ENCODE assay signal across 8 cellular contexts in the genomic region with DNA sequence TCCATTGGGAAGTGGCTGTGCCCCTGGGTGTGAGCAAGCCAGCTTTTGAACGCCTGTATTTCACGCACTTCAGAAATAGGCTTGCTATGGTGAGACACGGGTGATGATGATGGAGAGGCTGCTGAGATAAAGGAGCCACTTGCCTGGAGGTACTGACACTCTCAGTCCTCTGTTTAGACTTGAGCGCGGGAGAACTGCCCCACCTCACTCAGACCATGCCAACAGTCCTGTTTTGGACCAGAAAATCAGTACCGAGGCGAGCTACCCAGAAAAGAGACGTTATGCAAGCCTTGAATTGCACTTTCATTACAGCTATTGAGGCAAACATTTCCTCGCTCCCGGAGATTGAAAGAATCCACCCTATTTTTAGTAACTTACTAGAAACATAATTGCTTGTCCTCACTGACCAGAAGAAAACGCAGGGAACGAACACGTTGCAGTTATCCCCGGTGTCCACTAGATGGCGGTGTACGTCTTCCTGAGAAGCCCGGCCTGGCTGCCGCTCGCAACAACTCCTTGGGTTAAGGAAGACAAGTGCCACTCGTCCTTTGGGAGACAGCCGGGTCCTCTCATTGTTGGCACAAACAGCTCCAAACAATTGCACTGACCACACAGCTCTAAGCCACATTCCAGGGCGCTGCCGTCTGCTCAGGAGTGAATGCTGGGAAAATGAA.
A peak's percentile ranks its signal among the peaks of the same experiment; 100 is the strongest.
DNase-seq lines count a peak whose midpoint lies in the region; ATAC-seq and TF ChIP-seq lines count a peak whose summit lies in the region.

No MANE protein-coding gene starts in this region.

- intact Hi-C loops in activated CD4-positive, alpha-beta T cell treated with anti-CD3 and anti-CD28 coated beads, Interleukin-2, amount 10 ng/mL, durations not matched to agents 24 days and 14 days (cut with micrococcal nuclease) = no loop called here
- intact Hi-C loops in left lung (cut with DNase I) = no loop called here

- peaks cover 5% of the 10 kb centered on the region for H3K4me1 ChIP-seq in ACC112 (ENCODE audit: control insufficient read depth, insufficient read depth, low read length, unreplicated experiment)
- H3K4me1 ChIP-seq in left lung = peaks cover 0 to 10% of the 10 kb centered on the region in 2 donors

- H3K9me3 Mint-ChIP-seq in activated CD4-positive, alpha-beta T cell treated with anti-CD3 and anti-CD28 coated beads, Interleukin-2, amount 10 ng/mL, durations not matched to agents 24 days and 14 days = no peaks in the 10 kb centered on the region

- DNase-seq in NCI-H345 treated with DMSO at 0.1 percent for 48 hours (lab: John Stamatoyannopoulos, UW; ENCODE audit: unreplicated experiment) = peak; percentile 71
- DNase-seq in activated CD4-positive, alpha-beta T cell treated with anti-CD3 and anti-CD28 coated beads, Interleukin-2, amount 10 ng/mL, durations not matched to agents 24 days and 14 days = peak; percentile 88
- peak; percentile 90 for DNase-seq in dermis blood vessel endothelial cell
- peak; percentile 85 to 88 for DNase-seq in left lung
- peak; percentile 54 for DNase-seq in stimulated activated CD4-positive, alpha-beta T cell treated with anti-CD3 and anti-CD28 coated beads, Interleukin-4, amount 100 ng/mL, for 1 hour

- H3K4me1 Mint-ChIP-seq in activated CD4-positive, alpha-beta T cell treated with anti-CD3 and anti-CD28 coated beads, Interleukin-2, amount 10 ng/mL, durations not matched to agents 24 days and 14 days = peaks cover 6% of the 10 kb centered on the region

- H2AFZ ChIP-seq in ACC112 (ENCODE audit: low read length, unreplicated experiment) = peak overlapping the region; percentile 43

- no peaks in the 10 kb centered on the region for H3K9me3 ChIP-seq in left lung

- H3K36me3 ChIP-seq in ACC112 (ENCODE audit: insufficient read depth, low read length) (no peaks in the 10 kb centered on the region), left lung (no peaks in the 10 kb centered on the region)

- peak; percentile 84 for ATAC-seq in GM18858 (IDR thresholded peaks at IDR 0.05; ENCODE audit: unreplicated experiment)
- ATAC-seq in HG03354 (IDR thresholded peaks at IDR 0.05; ENCODE audit: poor library complexity, severe bottlenecking, unreplicated experiment) = peak; percentile 93
- peak; percentile 100 for ATAC-seq in left lung

- H3K27ac Mint-ChIP-seq in activated CD4-positive, alpha-beta T cell treated with anti-CD3 and anti-CD28 coated beads, Interleukin-2, amount 10 ng/mL, durations not matched to agents 24 days and 14 days = no peak overlapping the region

- no peak overlapping the region for H3K27ac ChIP-seq in ACC112 (ENCODE audit: low read depth, low read length)
- H3K27ac ChIP-seq in left lung = no peak overlapping the region

- H3K27me3 ChIP-seq in ACC112 (ENCODE audit: insufficient read depth, low read length) (peaks cover 13% of the 10 kb centered on the region), left lung (peaks cover 0 to 45% of the 10 kb centered on the region in 2 donors)

- no peak overlapping the region for H3K4me3 Mint-ChIP-seq in activated CD4-positive, alpha-beta T cell treated with anti-CD3 and anti-CD28 coated beads, Interleukin-2, amount 10 ng/mL, durations not matched to agents 24 days and 14 days

- H3K79me2 ChIP-seq in ACC112 (ENCODE audit: control insufficient read depth, insufficient read depth, low read length, unreplicated experiment) = no peaks in the 10 kb centered on the region

- TF ChIP-seq CTCF in left lung (IDR thresholded peaks at IDR 0.05) = peak; percentile 86 to 93

- H3K4me3 ChIP-seq in ACC112 (ENCODE audit: low read depth, low read length) (peak overlapping the region; percentile 61), left lung (no peak overlapping the region)

- peaks cover 10% of the 10 kb centered on the region for H3K27me3 Mint-ChIP-seq in activated CD4-positive, alpha-beta T cell treated with anti-CD3 and anti-CD28 coated beads, Interleukin-2, amount 10 ng/mL, durations not matched to agents 24 days and 14 days

- no peaks in the 10 kb centered on the region for H3K36me3 Mint-ChIP-seq in activated CD4-positive, alpha-beta T cell treated with anti-CD3 and anti-CD28 coated beads, Interleukin-2, amount 10 ng/mL, durations not matched to agents 24 days and 14 days (ENCODE audit: low read depth)
